ENCODE assay signal across 23 cellular contexts in the genomic region with DNA sequence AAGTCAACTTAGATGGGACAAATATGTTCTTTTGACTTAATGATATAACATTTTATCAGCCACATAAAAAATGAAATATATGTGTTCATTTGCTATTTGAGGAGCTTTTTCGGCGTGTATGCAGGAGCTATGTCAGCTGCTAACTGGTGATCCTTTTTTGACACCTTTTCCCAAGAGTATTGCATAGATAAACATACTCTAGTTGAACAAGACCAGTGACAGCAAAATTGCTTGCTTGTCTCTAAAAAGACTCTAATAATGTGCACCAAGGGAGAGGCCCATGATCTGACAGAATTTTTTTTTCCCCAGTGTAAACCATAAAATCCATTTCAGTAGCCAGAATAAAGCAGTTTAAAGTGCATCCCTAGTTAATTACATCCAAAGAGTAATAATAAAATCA.
"Had no signal": no experiment of that assay in that cellular context is flagged by ENCODE, and none has a peak within 500 bp of the region (broad histone marks: within the 10 kb centered on the region; RNA-seq: fewer than 3 reads in every experiment).

No MANE protein-coding gene starts in this region.

- H3K9me3 Mint-ChIP-seq: dendritic cell treated with granulocyte-macrophage colony-stimulating factor and Interleukin-4, amounts not matched to agents 40 ng/mL and 50 ng/mL, for 4 days; effector memory CD8-positive, alpha-beta T cell; endodermal cell; memory B cell had no signal

- DNase-seq: colonic mucosa; cortex of kidney; effector CD8-positive, alpha-beta T cell; effector memory CD8-positive, alpha-beta T cell; endodermal cell; heart left ventricle; hypothalamus; immature natural killer cell; kidney; left colon; left lung; lower lobe of right lung; mesendoderm; midbrain; naive thymus-derived CD4-positive, alpha-beta T cell had no signal

- H3K27me3 ChIP-seq: colonic mucosa, esophagus muscularis mucosa, foreskin keratinocyte, gastroesophageal sphincter, hepatocyte, left lung had no signal

- FAIRE-seq: endometrium, frontal cortex, kidney had no signal

- H3K4me3 Mint-ChIP-seq: dendritic cell treated with granulocyte-macrophage colony-stimulating factor and Interleukin-4, amounts not matched to agents 40 ng/mL and 50 ng/mL, for 4 days; effector memory CD8-positive, alpha-beta T cell; endodermal cell; immature natural killer cell; memory B cell; naive thymus-derived CD4-positive, alpha-beta T cell had no signal

- H3K4me1 Mint-ChIP-seq: immature natural killer cell; memory B cell; naive thymus-derived CD4-positive, alpha-beta T cell had no signal

- H3K4me1 ChIP-seq: colonic mucosa, esophagus muscularis mucosa, foreskin keratinocyte, gastroesophageal sphincter, heart left ventricle, left lung, lower lobe of right lung had no signal

- H3K4me3 ChIP-seq: colonic mucosa, esophagus muscularis mucosa, gastroesophageal sphincter, hepatocyte, left lung, lower lobe of right lung had no signal

- H3K79me2 ChIP-seq: hepatocyte had no signal

- H2AFZ ChIP-seq: hepatocyte had no signal

- H3K27ac ChIP-seq: colonic mucosa, esophagus muscularis mucosa, foreskin keratinocyte, gastroesophageal sphincter, heart left ventricle, hepatocyte, left lung, lower lobe of right lung had no signal

- H3K4me2 ChIP-seq: hepatocyte had no signal

- H3K36me3 Mint-ChIP-seq: immature natural killer cell; memory B cell; naive thymus-derived CD4-positive, alpha-beta T cell had no signal

- H3K27ac Mint-ChIP-seq: dendritic cell treated with granulocyte-macrophage colony-stimulating factor and Interleukin-4, amounts not matched to agents 40 ng/mL and 50 ng/mL, for 4 days; effector memory CD8-positive, alpha-beta T cell; endodermal cell; immature natural killer cell; memory B cell; naive thymus-derived CD4-positive, alpha-beta T cell had no signal

- H3K9me3 ChIP-seq: colonic mucosa, esophagus muscularis mucosa, gastroesophageal sphincter, heart left ventricle, left lung, lower lobe of right lung had no signal

- ATAC-seq: effector memory CD8-positive, alpha-beta T cell; gastroesophageal sphincter; heart left ventricle; left colon; left lung; lower lobe of right lung; naive thymus-derived CD4-positive, alpha-beta T cell had no signal

- H3K36me3 ChIP-seq: colonic mucosa, esophagus muscularis mucosa, gastroesophageal sphincter, heart left ventricle, left lung, lower lobe of right lung had no signal
